In the genomic region with DNA sequence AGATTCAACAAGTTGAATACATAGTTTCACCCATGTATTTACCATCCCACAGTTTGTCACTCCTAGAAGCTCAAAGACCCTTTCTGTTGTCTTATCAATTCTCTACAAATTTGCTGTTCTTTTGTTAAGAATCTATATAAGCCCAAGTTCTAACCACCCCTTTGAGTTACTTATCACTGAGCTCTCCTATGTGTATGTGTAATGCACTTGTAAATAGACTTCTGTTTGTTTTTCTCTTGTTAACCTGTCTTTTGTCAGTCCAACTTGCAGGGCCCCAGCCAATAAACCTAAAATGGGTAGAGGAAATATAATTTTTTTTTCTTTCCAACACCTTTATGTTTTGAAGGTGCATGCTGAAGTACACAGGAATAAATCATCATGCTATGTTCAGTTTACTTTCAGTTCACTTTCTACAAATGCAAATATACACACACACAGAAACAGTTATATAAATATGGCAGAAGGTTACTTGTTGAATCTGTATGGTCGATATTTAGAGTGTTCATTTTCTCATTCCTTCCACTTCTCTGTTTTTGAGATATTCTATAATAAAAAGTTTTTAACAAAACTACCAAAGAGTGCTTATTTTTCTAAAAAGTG, we compare ENCODE assay signal across 26 cellular contexts. TPM values are rescaled to one million over a fixed set of nuclear protein-coding genes. Genes with fewer than 3 reads are reported as not detected.
DNase-seq lines count a peak whose midpoint lies in the region; ATAC-seq and TF ChIP-seq lines count a peak whose summit lies in the region.
"Had no signal": no experiment of that assay in that cellular context is flagged by ENCODE, and none has a peak within 500 bp of the region (broad histone marks: within the 10 kb centered on the region; RNA-seq: fewer than 3 reads in every experiment).

No MANE protein-coding gene starts in this region.

- no peak overlapping the region for H3K27ac Mint-ChIP-seq in activated T-helper 2 cell treated with anti-CD3 and anti-CD28 coated beads, Interferon-gamma antibody, Interleukin-2, Interleukin-4, amounts not matched to agents 10 μg/mL and 5 μg/mL and 100 μg/mL, durations not matched to agents 14 hours and 24 hours and 36 hours
- H3K27ac Mint-ChIP-seq: activated B cell treated with CpG ODN at 0.5 μM for 24 hours; CD4-positive, alpha-beta T cell; naive thymus-derived CD4-positive, alpha-beta T cell; T-helper 1 cell treated with Interleukin-12 subunit alpha and Interleukin-12 subunit beta and Interleukin-4 antibody, amounts not matched to agents 30 μg/mL and 1 μg/mL, for 36 hours had no signal

- peaks cover 1% of the 10 kb centered on the region for H3K9me3 ChIP-seq in left ventricle myocardium inferior (replicated peaks)
- H3K9me3 ChIP-seq: ovary, transverse colon had no signal

- H3K4me1 ChIP-seq in left ventricle myocardium inferior = no peaks in the 10 kb centered on the region
- H3K4me1 ChIP-seq: transverse colon had no signal

- TF ChIP-seq CTCF in left ventricle myocardium inferior (IDR thresholded peaks at IDR 0.05; ENCODE audit: borderline replicate concordance) = no peak

- intact Hi-C loops in left ventricle myocardium inferior (cut with micrococcal nuclease) = no loop called here
- intact Hi-C loops in activated T-helper 2 cell treated with anti-CD3 and anti-CD28 coated beads, Interferon-gamma antibody, Interleukin-2, Interleukin-4, amounts not matched to agents 10 μg/mL and 5 μg/mL and 100 μg/mL, durations not matched to agents 14 hours and 24 hours and 36 hours (cut with micrococcal nuclease) = no loop called here

- H3K4me1 Mint-ChIP-seq in activated T-helper 2 cell treated with anti-CD3 and anti-CD28 coated beads, Interferon-gamma antibody, Interleukin-2, Interleukin-4, amounts not matched to agents 10 μg/mL and 5 μg/mL and 100 μg/mL, durations not matched to agents 14 hours and 24 hours and 36 hours (ENCODE audit: low read depth) = no peaks in the 10 kb centered on the region
- H3K4me1 Mint-ChIP-seq: naive thymus-derived CD4-positive, alpha-beta T cell had no signal

- no peaks in the 10 kb centered on the region for H3K27me3 ChIP-seq in left ventricle myocardium inferior (ENCODE audit: low read depth)
- H3K27me3 ChIP-seq: ovary, transverse colon had no signal

- H3K27me3 Mint-ChIP-seq in activated T-helper 2 cell treated with anti-CD3 and anti-CD28 coated beads, Interferon-gamma antibody, Interleukin-2, Interleukin-4, amounts not matched to agents 10 μg/mL and 5 μg/mL and 100 μg/mL, durations not matched to agents 14 hours and 24 hours and 36 hours (ENCODE audit: low read depth) = peaks cover 2% of the 10 kb centered on the region
- H3K27me3 Mint-ChIP-seq: activated B cell treated with CpG ODN at 0.5 μM for 24 hours had no signal

- no peak overlapping the region for H3K27ac ChIP-seq in left ventricle myocardium inferior (replicated peaks)
- H3K27ac ChIP-seq: ovary, transverse colon had no signal

- H3K36me3 Mint-ChIP-seq in activated T-helper 2 cell treated with anti-CD3 and anti-CD28 coated beads, Interferon-gamma antibody, Interleukin-2, Interleukin-4, amounts not matched to agents 10 μg/mL and 5 μg/mL and 100 μg/mL, durations not matched to agents 14 hours and 24 hours and 36 hours (ENCODE audit: low read depth) = no peaks in the 10 kb centered on the region
- H3K36me3 Mint-ChIP-seq: naive thymus-derived CD4-positive, alpha-beta T cell had no signal

- H3K36me3 ChIP-seq in left ventricle myocardium inferior = no peaks in the 10 kb centered on the region
- H3K36me3 ChIP-seq: ovary, transverse colon had no signal

- no peak overlapping the region for H3K4me3 ChIP-seq in left ventricle myocardium inferior
- H3K4me3 ChIP-seq: ovary, transverse colon had no signal

- peaks cover under 1% of the 10 kb centered on the region for H3K9me3 Mint-ChIP-seq in activated T-helper 2 cell treated with anti-CD3 and anti-CD28 coated beads, Interferon-gamma antibody, Interleukin-2, Interleukin-4, amounts not matched to agents 10 μg/mL and 5 μg/mL and 100 μg/mL, durations not matched to agents 14 hours and 24 hours and 36 hours
- H3K9me3 Mint-ChIP-seq: activated B cell treated with CpG ODN at 0.5 μM for 24 hours; CD4-positive, alpha-beta T cell; T-helper 1 cell treated with Interleukin-12 subunit alpha and Interleukin-12 subunit beta and Interleukin-4 antibody, amounts not matched to agents 30 μg/mL and 1 μg/mL, for 36 hours had no signal

- no peak for DNase-seq in left ventricle myocardium inferior
- DNase-seq in NCI-H2171 treated with DMSO at 0.1 percent for 48 hours (lab: John Stamatoyannopoulos, UW) = no peak
- DNase-seq in DMS 273 treated with DMSO at 0.1 percent for 48 hours (lab: John Stamatoyannopoulos, UW) = no peak
- no peak for DNase-seq in activated T-helper 2 cell treated with anti-CD3 and anti-CD28 coated beads, Interferon-gamma antibody, Interleukin-2, Interleukin-4, amounts not matched to agents 10 μg/mL and 5 μg/mL and 100 μg/mL, durations not matched to agents 14 hours and 24 hours and 36 hours (ENCODE audit: low spot score)
- DNase-seq: activated B cell treated with CpG ODN at 0.5 μM for 24 hours; activated CD8-positive, alpha-beta memory T cell treated with anti-CD3 and anti-CD28 coated beads for 24 hours; CD4-positive, alpha-beta T cell; cortex of kidney; DMS79; HCEC 1CT; hypothalamus; KG1; naive thymus-derived CD4-positive, alpha-beta T cell; NCI-H2029 treated with DMSO at 0.1 percent for 48 hours; NCI-H526 treated with DMSO at 0.1 percent for 48 hours; OCI-M1; ovary; SIG-M5; stimulated activated naive CD8-positive, alpha-beta T cell treated with anti-CD3 and anti-CD28 coated beads, Interleukin-15, Interleukin-2, amounts not matched to agents 100 U/mL and 50 U/mL, for 24 hours; transverse colon had no signal

- no peak overlapping the region for H3K4me3 Mint-ChIP-seq in activated T-helper 2 cell treated with anti-CD3 and anti-CD28 coated beads, Interferon-gamma antibody, Interleukin-2, Interleukin-4, amounts not matched to agents 10 μg/mL and 5 μg/mL and 100 μg/mL, durations not matched to agents 14 hours and 24 hours and 36 hours (ENCODE audit: low read depth)
- H3K4me3 Mint-ChIP-seq: activated B cell treated with CpG ODN at 0.5 μM for 24 hours; CD4-positive, alpha-beta T cell; naive thymus-derived CD4-positive, alpha-beta T cell; T-helper 1 cell treated with Interleukin-12 subunit alpha and Interleukin-12 subunit beta and Interleukin-4 antibody, amounts not matched to agents 30 μg/mL and 1 μg/mL, for 36 hours had no signal

- ATAC-seq in GM18499 (IDR thresholded peaks at IDR 0.05; ENCODE audit: insufficient read depth, unreplicated experiment) (peak; percentile 56), GM19328 (IDR thresholded peaks at IDR 0.05; ENCODE audit: unreplicated experiment) (peak; percentile 84), HG02852 (IDR thresholded peaks at IDR 0.05; ENCODE audit: unreplicated experiment) (peak; percentile 65), HG03565 (IDR thresholded peaks at IDR 0.05; ENCODE audit: unreplicated experiment) (peak; percentile 70)
- ATAC-seq: naive thymus-derived CD4-positive, alpha-beta T cell; sciatic nerve; stimulated activated naive CD8-positive, alpha-beta T cell treated with anti-CD3 and anti-CD28 coated beads, Interleukin-15, Interleukin-2, amounts not matched to agents 100 U/mL and 50 U/mL, for 24 hours had no signal

RNA-seq across cellular contexts. Expression of a gene that starts 22.3 kb away (rescaled TPM):
- total RNA-seq in left ventricle myocardium inferior = 34.2 TPM
- 7.2 and 7.4 TPM in 2 replicates for total RNA-seq in activated T-helper 2 cell treated with anti-CD3 and anti-CD28 coated beads, Interferon-gamma antibody, Interleukin-2, Interleukin-4, amounts not matched to agents 10 μg/mL and 5 μg/mL and 100 μg/mL, durations not matched to agents 14 hours and 24 hours and 36 hours

RNA-seq across cellular contexts. Expression of a gene that starts 23.0 kb away (rescaled TPM):
- total RNA-seq in left ventricle myocardium inferior = not detected
- not detected in 2 replicates for total RNA-seq in activated T-helper 2 cell treated with anti-CD3 and anti-CD28 coated beads, Interferon-gamma antibody, Interleukin-2, Interleukin-4, amounts not matched to agents 10 μg/mL and 5 μg/mL and 100 μg/mL, durations not matched to agents 14 hours and 24 hours and 36 hours
- total RNA-seq: activated B cell treated with CpG ODN at 0.5 μM for 24 hours; CD4-positive, alpha-beta T cell; naive thymus-derived CD4-positive, alpha-beta T cell; ovary; sciatic nerve; transverse colon had no signal
